10 cellular contexts compared by ENCODE assay signal in the genomic region with DNA sequence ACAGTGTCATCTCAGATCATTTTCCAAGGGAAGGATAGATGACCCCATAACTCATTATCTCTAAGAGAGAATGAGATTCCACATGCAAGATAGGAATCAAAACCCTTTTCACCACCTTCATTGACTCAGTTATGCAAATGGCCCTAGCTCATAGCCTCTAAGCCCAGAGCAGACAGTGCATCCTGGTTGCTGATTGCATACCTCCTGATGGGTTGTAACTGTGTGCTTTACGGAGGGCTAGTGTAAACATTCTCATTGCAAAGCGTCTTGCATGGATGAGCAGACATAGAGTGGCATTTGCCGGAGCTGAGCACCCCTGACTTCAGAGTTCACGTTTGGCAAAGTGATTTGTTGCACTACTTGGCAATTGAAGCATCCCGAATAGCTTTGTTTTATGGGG.
"Had no signal": no experiment of that assay in that cellular context is flagged by ENCODE, and none has a peak within 500 bp of the region (broad histone marks: within the 10 kb centered on the region; RNA-seq: fewer than 3 reads in every experiment).

No MANE protein-coding gene starts in this region.

- H3K9me3 Mint-ChIP-seq: activated CD4-positive, alpha-beta T cell treated with anti-CD3 and anti-CD28 coated beads, Interleukin-2, amount 10 ng/mL, durations not matched to agents 7 days and 5 days had no signal

- H3K4me3 Mint-ChIP-seq: activated CD4-positive, alpha-beta T cell treated with anti-CD3 and anti-CD28 coated beads, Interleukin-2, amount 10 ng/mL, durations not matched to agents 7 days and 5 days; stimulated activated naive CD8-positive, alpha-beta T cell treated with anti-CD3 and anti-CD28 coated beads, Interleukin-15, amount 100 ng/mL, for 72 hours had no signal

- H3K27me3 Mint-ChIP-seq: activated CD4-positive, alpha-beta T cell treated with anti-CD3 and anti-CD28 coated beads, Interleukin-2, amount 10 ng/mL, durations not matched to agents 7 days and 5 days; stimulated activated naive CD8-positive, alpha-beta T cell treated with anti-CD3 and anti-CD28 coated beads, Interleukin-15, amount 100 ng/mL, for 72 hours had no signal

- ATAC-seq: heart left ventricle; stimulated activated naive CD8-positive, alpha-beta T cell treated with anti-CD3 and anti-CD28 coated beads, Interleukin-15, amount 100 ng/mL, for 72 hours had no signal

- H3K27me3 ChIP-seq: heart left ventricle had no signal

- H3K27ac Mint-ChIP-seq: activated CD4-positive, alpha-beta T cell treated with anti-CD3 and anti-CD28 coated beads, Interleukin-2, amount 10 ng/mL, durations not matched to agents 7 days and 5 days; stimulated activated naive CD8-positive, alpha-beta T cell treated with anti-CD3 and anti-CD28 coated beads, Interleukin-15, amount 100 ng/mL, for 72 hours had no signal

- H3K4me1 ChIP-seq: heart left ventricle, parathyroid adenoma had no signal

- H3K4me3 ChIP-seq: heart left ventricle, thoracic aorta had no signal

- H3K4me1 Mint-ChIP-seq: activated CD4-positive, alpha-beta T cell treated with anti-CD3 and anti-CD28 coated beads, Interleukin-2, amount 10 ng/mL, durations not matched to agents 7 days and 5 days; stimulated activated naive CD8-positive, alpha-beta T cell treated with anti-CD3 and anti-CD28 coated beads, Interleukin-15, amount 100 ng/mL, for 72 hours had no signal

- H3K36me3 ChIP-seq: heart left ventricle, thoracic aorta had no signal

- DNase-seq: activated CD4-positive, alpha-beta T cell treated with anti-CD3 and anti-CD28 coated beads, Interleukin-2, amount 10 ng/mL, durations not matched to agents 7 days and 5 days; activated CD8-positive, alpha-beta memory T cell treated with anti-CD3 and anti-CD28 coated beads for 24 hours; activated naive CD4-positive, alpha-beta T cell treated with Interleukin-2 at 50 U/mL for 16 hours; heart left ventricle; stimulated activated CD4-positive, alpha-beta T cell treated with anti-CD3 and anti-CD28 coated beads, Interleukin-4, amount 100 ng/mL, for 4 hours; stimulated activated naive CD8-positive, alpha-beta T cell treated with anti-CD3 and anti-CD28 coated beads, Interleukin-15, amount 100 ng/mL, for 72 hours; T1000 had no signal

- H3K9me3 ChIP-seq: heart left ventricle, thoracic aorta had no signal

- H3K27ac ChIP-seq: heart left ventricle, parathyroid adenoma, thoracic aorta, VCaP had no signal
